In the genomic region with DNA sequence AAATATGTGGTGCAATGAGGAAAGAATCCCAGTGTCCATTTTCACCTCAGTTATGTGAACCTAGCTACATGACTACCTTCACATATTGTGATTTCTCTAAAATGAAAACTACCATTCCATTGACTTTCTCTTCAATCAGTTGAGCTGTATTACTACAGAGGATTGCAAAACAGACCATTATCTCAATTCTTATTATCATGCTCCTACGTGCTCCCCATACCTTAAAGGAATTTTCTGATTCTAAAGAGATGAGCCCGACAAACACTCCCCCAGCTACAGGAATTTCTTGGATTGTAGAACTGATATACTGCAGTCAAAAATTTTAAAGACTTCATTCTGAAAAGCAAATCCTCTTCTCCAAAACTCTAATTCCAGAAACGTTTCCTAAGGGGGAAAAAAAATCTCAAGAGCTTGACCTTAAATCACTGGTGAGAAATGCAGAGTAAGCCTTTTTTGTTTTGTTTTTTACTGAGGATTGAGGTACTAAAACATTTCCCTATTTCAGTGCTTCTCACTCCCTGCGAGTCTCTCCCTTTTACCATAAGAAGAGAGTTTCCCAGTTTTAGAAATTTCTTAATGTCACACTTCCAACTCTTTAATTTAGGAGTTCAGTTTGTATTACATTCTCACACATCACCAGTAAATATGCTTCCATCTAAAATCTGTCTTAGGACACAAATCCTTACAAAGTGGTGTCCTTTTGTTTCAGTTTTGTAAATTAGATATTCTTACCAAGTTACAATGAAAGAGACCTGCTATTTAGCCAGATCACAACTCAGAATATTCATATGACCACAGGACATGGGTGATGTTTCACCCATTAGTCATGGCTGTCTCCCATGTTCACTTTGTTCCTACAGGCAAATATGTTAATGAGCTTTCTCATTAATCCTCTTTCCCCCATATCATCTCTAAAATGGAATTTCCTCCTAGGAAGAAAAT, we compare ENCODE assay signal across 1 cellular context.
TF ChIP-seq lines count a peak whose summit lies in the region.

No MANE protein-coding gene starts in this region.

TF ChIP-seq in WTC11, 78 proteins besides CTCF, POLR2A, EP300 and RAD21 (continued from another document):
- TF ChIP-seq, protein P1, sequence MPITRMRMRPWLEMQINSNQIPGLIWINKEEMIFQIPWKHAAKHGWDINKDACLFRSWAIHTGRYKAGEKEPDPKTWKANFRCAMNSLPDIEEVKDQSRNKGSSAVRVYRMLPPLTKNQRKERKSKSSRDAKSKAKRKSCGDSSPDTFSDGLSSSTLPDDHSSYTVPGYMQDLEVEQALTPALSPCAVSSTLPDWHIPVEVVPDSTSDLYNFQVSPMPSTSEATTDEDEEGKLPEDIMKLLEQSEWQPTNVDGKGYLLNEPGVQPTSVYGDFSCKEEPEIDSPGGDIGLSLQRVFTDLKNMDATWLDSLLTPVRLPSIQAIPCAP (CRISPR knock-in tag; IDR thresholded peaks at IDR 0.05), result no peak
- no peak for TF ChIP-seq CREM (CRISPR knock-in tag; IDR thresholded peaks at IDR 0.05)
- TF ChIP-seq, protein P2, sequence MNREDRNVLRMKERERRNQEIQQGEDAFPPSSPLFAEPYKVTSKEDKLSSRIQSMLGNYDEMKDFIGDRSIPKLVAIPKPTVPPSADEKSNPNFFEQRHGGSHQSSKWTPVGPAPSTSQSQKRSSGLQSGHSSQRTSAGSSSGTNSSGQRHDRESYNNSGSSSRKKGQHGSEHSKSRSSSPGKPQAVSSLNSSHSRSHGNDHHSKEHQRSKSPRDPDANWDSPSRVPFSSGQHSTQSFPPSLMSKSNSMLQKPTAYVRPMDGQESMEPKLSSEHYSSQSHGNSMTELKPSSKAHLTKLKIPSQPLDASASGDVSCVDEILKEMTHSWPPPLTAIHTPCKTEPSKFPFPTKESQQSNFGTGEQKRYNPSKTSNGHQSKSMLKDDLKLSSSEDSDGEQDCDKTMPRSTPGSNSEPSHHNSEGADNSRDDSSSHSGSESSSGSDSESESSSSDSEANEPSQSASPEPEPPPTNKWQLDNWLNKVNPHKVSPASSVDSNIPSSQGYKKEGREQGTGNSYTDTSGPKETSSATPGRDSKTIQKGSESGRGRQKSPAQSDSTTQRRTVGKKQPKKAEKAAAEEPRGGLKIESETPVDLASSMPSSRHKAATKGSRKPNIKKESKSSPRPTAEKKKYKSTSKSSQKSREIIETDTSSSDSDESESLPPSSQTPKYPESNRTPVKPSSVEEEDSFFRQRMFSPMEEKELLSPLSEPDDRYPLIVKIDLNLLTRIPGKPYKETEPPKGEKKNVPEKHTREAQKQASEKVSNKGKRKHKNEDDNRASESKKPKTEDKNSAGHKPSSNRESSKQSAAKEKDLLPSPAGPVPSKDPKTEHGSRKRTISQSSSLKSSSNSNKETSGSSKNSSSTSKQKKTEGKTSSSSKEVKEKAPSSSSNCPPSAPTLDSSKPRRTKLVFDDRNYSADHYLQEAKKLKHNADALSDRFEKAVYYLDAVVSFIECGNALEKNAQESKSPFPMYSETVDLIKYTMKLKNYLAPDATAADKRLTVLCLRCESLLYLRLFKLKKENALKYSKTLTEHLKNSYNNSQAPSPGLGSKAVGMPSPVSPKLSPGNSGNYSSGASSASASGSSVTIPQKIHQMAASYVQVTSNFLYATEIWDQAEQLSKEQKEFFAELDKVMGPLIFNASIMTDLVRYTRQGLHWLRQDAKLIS (CRISPR knock-in tag; IDR thresholded peaks at IDR 0.05; ENCODE audit: borderline replicate concordance), result no peak
- no peak for TF ChIP-seq ZNF396 (CRISPR knock-in tag; IDR thresholded peaks at IDR 0.05; ENCODE audit: borderline replicate concordance)
- no peak for TF ChIP-seq PRRX2 (CRISPR knock-in tag; IDR thresholded peaks at IDR 0.05)
- TF ChIP-seq, protein P3, sequence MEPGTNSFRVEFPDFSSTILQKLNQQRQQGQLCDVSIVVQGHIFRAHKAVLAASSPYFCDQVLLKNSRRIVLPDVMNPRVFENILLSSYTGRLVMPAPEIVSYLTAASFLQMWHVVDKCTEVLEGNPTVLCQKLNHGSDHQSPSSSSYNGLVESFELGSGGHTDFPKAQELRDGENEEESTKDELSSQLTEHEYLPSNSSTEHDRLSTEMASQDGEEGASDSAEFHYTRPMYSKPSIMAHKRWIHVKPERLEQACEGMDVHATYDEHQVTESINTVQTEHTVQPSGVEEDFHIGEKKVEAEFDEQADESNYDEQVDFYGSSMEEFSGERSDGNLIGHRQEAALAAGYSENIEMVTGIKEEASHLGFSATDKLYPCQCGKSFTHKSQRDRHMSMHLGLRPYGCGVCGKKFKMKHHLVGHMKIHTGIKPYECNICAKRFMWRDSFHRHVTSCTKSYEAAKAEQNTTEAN (CRISPR knock-in tag; IDR thresholded peaks at IDR 0.05), result no peak
- TF ChIP-seq, protein P4, sequence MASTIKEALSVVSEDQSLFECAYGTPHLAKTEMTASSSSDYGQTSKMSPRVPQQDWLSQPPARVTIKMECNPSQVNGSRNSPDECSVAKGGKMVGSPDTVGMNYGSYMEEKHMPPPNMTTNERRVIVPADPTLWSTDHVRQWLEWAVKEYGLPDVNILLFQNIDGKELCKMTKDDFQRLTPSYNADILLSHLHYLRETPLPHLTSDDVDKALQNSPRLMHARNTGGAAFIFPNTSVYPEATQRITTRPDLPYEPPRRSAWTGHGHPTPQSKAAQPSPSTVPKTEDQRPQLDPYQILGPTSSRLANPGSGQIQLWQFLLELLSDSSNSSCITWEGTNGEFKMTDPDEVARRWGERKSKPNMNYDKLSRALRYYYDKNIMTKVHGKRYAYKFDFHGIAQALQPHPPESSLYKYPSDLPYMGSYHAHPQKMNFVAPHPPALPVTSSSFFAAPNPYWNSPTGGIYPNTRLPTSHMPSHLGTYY (CRISPR knock-in tag; IDR thresholded peaks at IDR 0.05), result no peak
- TF ChIP-seq NFYB (CRISPR knock-in tag; conservative IDR thresholded peaks at IDR 0.05; ENCODE audit: low read depth), result no peak
- TF ChIP-seq, protein P5, sequence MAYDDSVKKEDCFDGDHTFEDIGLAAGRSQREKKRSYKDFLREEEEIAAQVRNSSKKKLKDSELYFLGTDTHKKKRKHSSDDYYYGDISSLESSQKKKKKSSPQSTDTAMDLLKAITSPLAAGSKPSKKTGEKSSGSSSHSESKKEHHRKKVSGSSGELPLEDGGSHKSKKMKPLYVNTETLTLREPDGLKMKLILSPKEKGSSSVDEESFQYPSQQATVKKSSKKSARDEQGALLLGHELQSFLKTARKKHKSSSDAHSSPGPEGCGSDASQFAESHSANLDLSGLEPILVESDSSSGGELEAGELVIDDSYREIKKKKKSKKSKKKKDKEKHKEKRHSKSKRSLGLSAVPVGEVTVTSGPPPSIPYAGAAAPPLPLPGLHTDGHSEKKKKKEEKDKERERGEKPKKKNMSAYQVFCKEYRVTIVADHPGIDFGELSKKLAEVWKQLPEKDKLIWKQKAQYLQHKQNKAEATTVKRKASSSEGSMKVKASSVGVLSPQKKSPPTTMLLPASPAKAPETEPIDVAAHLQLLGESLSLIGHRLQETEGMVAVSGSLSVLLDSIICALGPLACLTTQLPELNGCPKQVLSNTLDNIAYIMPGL (CRISPR knock-in tag; IDR thresholded peaks at IDR 0.05), result no peak
- TF ChIP-seq ZNF121 (CRISPR knock-in tag; IDR thresholded peaks at IDR 0.05), result no peak
- TF ChIP-seq GRHL2 (CRISPR knock-in tag; IDR thresholded peaks at IDR 0.05; ENCODE audit: insufficient replicate concordance, severe bottlenecking), result no peak
